Comparison of ENCODE assay signal across 17 cellular contexts in genomic region chr13:42786696-42787095, GRCh38. TPM values are rescaled to one million over a fixed set of nuclear protein-coding genes. Genes with fewer than 3 reads are reported as not detected.
DNase-seq lines count a peak whose midpoint lies in the region; ATAC-seq and TF ChIP-seq lines count a peak whose summit lies in the region.
"Had no signal": no experiment of that assay in that cellular context is flagged by ENCODE, and none has a peak within 500 bp of the region (broad histone marks: within the 10 kb centered on the region; RNA-seq: fewer than 3 reads in every experiment).

No MANE protein-coding gene starts in this region.

- H3K27ac Mint-ChIP-seq in type B pancreatic cell, result no peak overlapping the region

- no peak for TF ChIP-seq POLR2A in transverse colon (IDR thresholded peaks at IDR 0.05)

- H3K4me1 ChIP-seq in hepatocyte (ENCODE audit: insufficient read depth) (no peaks in the 10 kb centered on the region), transverse colon (peaks cover 0 to 9% (median 3%) of the 10 kb centered on the region in 4 donors)

- H3K4me2 ChIP-seq in hepatocyte, result no peak overlapping the region

- H3K9me2 ChIP-seq in hepatocyte (replicated peaks; ENCODE audit: insufficient read depth), result no peaks in the 10 kb centered on the region

- H3K27me3 ChIP-seq in hepatocyte, result no peaks in the 10 kb centered on the region
- no peaks in the 10 kb centered on the region for H3K27me3 ChIP-seq in transverse colon
- H3K27me3 ChIP-seq: MG63 had no signal

- 45% methylated on average over 7 of the region's 7 CpGs for WGBS in hepatocyte (ENCODE audit: low lambda C conversion rate, missing lambda C conversion rate)
- 28 to 40% methylated on average over 5 to 7 of the region's 7 CpGs for WGBS in transverse colon (ENCODE audit: low coverage in 1 of 2), 2 donors

- in situ Hi-C loops in transverse colon (cut with MboI; ENCODE audit: low pct_ligation_motif_present in 1 of 4, low pct_unique_long_range_greater_than_20kb in 1 of 4, low sequenced_read_pairs in 3 of 4), result no loop called here

- peaks cover 4% of the 10 kb centered on the region for H3K9me3 Mint-ChIP-seq in type B pancreatic cell

- H4K20me1 ChIP-seq in hepatocyte (ENCODE audit: insufficient read depth, poor library complexity, severe bottlenecking), result no peaks in the 10 kb centered on the region

- H3K79me2 ChIP-seq in hepatocyte, result no peaks in the 10 kb centered on the region

- ATAC-seq in SK-N-SH treated with all-trans-retinoic acid at 6 μM for 48 hours, result no peak
- ATAC-seq: HepG2 had no signal

- H3K4me1 Mint-ChIP-seq in type B pancreatic cell (ENCODE audit: unreplicated experiment), result no peaks in the 10 kb centered on the region

- H3K4me3 ChIP-seq in hepatocyte (no peak overlapping the region), transverse colon (no peak overlapping the region)
- H3K4me3 ChIP-seq: MG63 had no signal

- no peak overlapping the region for H2AFZ ChIP-seq in hepatocyte

- no peak overlapping the region for H3K27ac ChIP-seq in hepatocyte
- peak overlapping the region in 3 of 4 donors; percentile 26 to 44 (median 27) for H3K27ac ChIP-seq in transverse colon
- H3K27ac ChIP-seq: RWPE1 had no signal

- no peak for TF ChIP-seq EP300 in transverse colon (IDR thresholded peaks at IDR 0.05; ENCODE audit: low read depth)

- H3K36me3 Mint-ChIP-seq in type B pancreatic cell, result no peaks in the 10 kb centered on the region

- DNase-seq in DMS53 (lab: John Stamatoyannopoulos, UW) (peak; percentile 23), DMS53 treated with DMSO at 0.1 percent for 48 hours (lab: John Stamatoyannopoulos, UW; ENCODE audit: unreplicated experiment) (no peak), NCI-H82 treated with DMSO at 0.1 percent for 48 hours (lab: John Stamatoyannopoulos, UW; ENCODE audit: unreplicated experiment) (peak; percentile 15), hepatocyte (ENCODE audit: low spot score) (peak; percentile 29), transverse colon (no peak), type B pancreatic cell (ENCODE audit: extremely low spot score, unreplicated experiment) (no peak)
- DNase-seq in activated naive CD4-positive, alpha-beta T cell treated with Interleukin-2 at 50 U/mL for 16 hours, result no peak
- DNase-seq: C1 segment of cervical spinal cord, DMS79, MG63, NCI-H1105, NCI-H1930 had no signal

- TF ChIP-seq CTCF in hepatocyte (IDR thresholded peaks at IDR 0.05; ENCODE audit: poor library complexity) (no peak), transverse colon (IDR thresholded peaks at IDR 0.05) (no peak), type B pancreatic cell (conservative IDR thresholded peaks at IDR 0.05) (no peak)

- H3K27me3 Mint-ChIP-seq in type B pancreatic cell, result no peaks in the 10 kb centered on the region

- intact Hi-C loops in transverse colon (cut with DNase I; ENCODE audit: low total_unique reads), result no loop called here

- no peak overlapping the region for H3K4me3 Mint-ChIP-seq in type B pancreatic cell

- H3K36me3 ChIP-seq in hepatocyte (replicated peaks; ENCODE audit: insufficient read depth, low read depth) (no peaks in the 10 kb centered on the region), transverse colon (no peaks in the 10 kb centered on the region)
- H3K36me3 ChIP-seq: MG63 had no signal

- no peaks in the 10 kb centered on the region for H3K9me3 ChIP-seq in hepatocyte (ENCODE audit: low read depth)
- no peaks in the 10 kb centered on the region for H3K9me3 ChIP-seq in transverse colon

TF ChIP-seq in SK-N-SH treated with all-trans-retinoic acid at 6 μM for 48 hours, 23 proteins besides CTCF, POLR2A, EP300 and RAD21:
- TF ChIP-seq GLIS3 (CRISPR knock-in tag; IDR thresholded peaks at IDR 0.05), result no peak
- TF ChIP-seq ZFP30 (CRISPR knock-in tag; IDR thresholded peaks at IDR 0.05), result no peak
- TF ChIP-seq ARNTL (CRISPR knock-in tag; IDR thresholded peaks at IDR 0.05; ENCODE audit: borderline replicate concordance, low read depth), result no peak
- no peak for TF ChIP-seq ISL1 (CRISPR knock-in tag; IDR thresholded peaks at IDR 0.05)
- no peak for TF ChIP-seq TSHZ2 (CRISPR knock-in tag; IDR thresholded peaks at IDR 0.05)
- no peak for TF ChIP-seq PATZ1 (CRISPR knock-in tag; IDR thresholded peaks at IDR 0.05; ENCODE audit: borderline replicate concordance)
- TF ChIP-seq CSDC2 (CRISPR knock-in tag; IDR thresholded peaks at IDR 0.05), result no peak
- no peak for TF ChIP-seq ZNF565 (CRISPR knock-in tag; conservative IDR thresholded peaks at IDR 0.05; ENCODE audit: low read depth)

RNA-seq across cellular contexts. Expression of gene FAM216B, which starts 5.3 kb away (rescaled TPM):
- 0.80 and 0.90 TPM in 2 replicates for total RNA-seq in hepatocyte
- 1.2 and 2.2 TPM in 2 replicates for polyA plus RNA-seq in hepatocyte
- not detected for total RNA-seq in transverse colon
- 0.07 TPM in 1 of 2 replicates, not detected in the other for total RNA-seq in type B pancreatic cell (ENCODE audit: low replicate concordance)
- total RNA-seq: G401, H4, HepG2 had no signal
- polyA plus RNA-seq: HepG2 had no signal

Comparison
In these comparisons a context has a peak if more than half of its experiments do, and no peak if none do; other contexts are left out.
1. DNase-seq: peak in DMS53 (single experiment), NCI-H82 treated with DMSO at 0.1 percent for 48 hours (single experiment) and hepatocyte (single experiment); none in DMS53 treated with DMSO at 0.1 percent for 48 hours (single experiment), transverse colon (single experiment), activated naive CD4-positive, alpha-beta T cell treated with Interleukin-2 at 50 U/mL for 16 hours (single experiment) and type B pancreatic cell (single experiment).